1 cellular context compared by ENCODE assay signal in genomic region chr1:114716304-114717158, GRCh38.
TF ChIP-seq lines count a peak whose summit lies in the region.

TSS of gene NRAS (minus strand) at chr1:114716771. CDS start at chr1:114716160, 611 bp downstream.

TF ChIP-seq in HepG2, 621 proteins besides CTCF, POLR2A, EP300 and RAD21 (continued from another document and continues in another):
- TF ChIP-seq ZBTB14 (CRISPR knock-in tag; IDR thresholded peaks at IDR 0.05) (no peak), AKAP8 (CRISPR knock-in tag; IDR thresholded peaks at IDR 0.05) (no peak), KLF15 (CRISPR knock-in tag; IDR thresholded peaks at IDR 0.05; ENCODE audit: borderline replicate concordance) (no peak), DDIT3 (CRISPR knock-in tag; IDR thresholded peaks at IDR 0.05) (no peak), TMF1 (CRISPR knock-in tag; IDR thresholded peaks at IDR 0.05; ENCODE audit: low read depth) (no peak), ZNF10 (CRISPR knock-in tag; IDR thresholded peaks at IDR 0.05; ENCODE audit: borderline replicate concordance, low read depth) (no peak), YEATS2 (CRISPR knock-in tag; IDR thresholded peaks at IDR 0.05; ENCODE audit: borderline replicate concordance) (peak; percentile 85), ZNF280D (CRISPR knock-in tag; IDR thresholded peaks at IDR 0.05) (no peak), ZNF639 (CRISPR knock-in tag; conservative IDR thresholded peaks at IDR 0.05) (peak; percentile 61; the same call in 1 of the 2 replicates), ZNF256 (CRISPR knock-in tag; conservative IDR thresholded peaks at IDR 0.05) (no peak), ZBTB40 (IDR thresholded peaks at IDR 0.05) (peak; percentile 53), ZBTB40 (CRISPR knock-in tag; IDR thresholded peaks at IDR 0.05) (peak; percentile 97), NFKBIZ (CRISPR knock-in tag; IDR thresholded peaks at IDR 0.05) (no peak), ZNF510 (CRISPR knock-in tag; IDR thresholded peaks at IDR 0.05; ENCODE audit: low read depth) (no peak), MEIS1 (CRISPR knock-in tag; IDR thresholded peaks at IDR 0.05; ENCODE audit: borderline replicate concordance) (no peak), GATA4 (IDR thresholded peaks at IDR 0.05; ENCODE audit: borderline replicate concordance, low read depth) (no peak; the same call in 1 of the 2 replicates), LRRFIP1 (CRISPR knock-in tag; conservative IDR thresholded peaks at IDR 0.05) (no peak), RFXAP (CRISPR knock-in tag; IDR thresholded peaks at IDR 0.05; ENCODE audit: borderline replicate concordance) (0 out of 2 replicates have a peak, but pooled peaks have one; percentile 38), FOXC1 (CRISPR knock-in tag; IDR thresholded peaks at IDR 0.05; ENCODE audit: borderline replicate concordance) (no peak; the same call in 1 of the 2 replicates), PBX3 (CRISPR knock-in tag; IDR thresholded peaks at IDR 0.05; ENCODE audit: borderline replicate concordance) (peak; percentile 52; the same call in 1 of the 2 replicates), JUN (CRISPR knock-in tag; IDR thresholded peaks at IDR 0.05) (no peak), ZUFSP (CRISPR knock-in tag; IDR thresholded peaks at IDR 0.05; ENCODE audit: borderline replicate concordance) (no peak), MIXL1 (CRISPR knock-in tag; IDR thresholded peaks at IDR 0.05) (peak; percentile 81), MAX (IDR thresholded peaks at IDR 0.05) (peak; percentile 98), NONO (IDR thresholded peaks at IDR 0.05) (no peak), NONO (CRISPR knock-in tag; conservative IDR thresholded peaks at IDR 0.05) (peak; percentile 37; the same call in 1 of the 2 replicates), ZSCAN22 (CRISPR knock-in tag; IDR thresholded peaks at IDR 0.05) (no peak), PAWR (CRISPR knock-in tag; IDR thresholded peaks at IDR 0.05; ENCODE audit: borderline replicate concordance) (no peak), ZNF30 (CRISPR knock-in tag; IDR thresholded peaks at IDR 0.05) (no peak), FOXP1 (IDR thresholded peaks at IDR 0.05) (no peak), FOXP1 (CRISPR knock-in tag; IDR thresholded peaks at IDR 0.05) (no peak), ZNF558 (CRISPR knock-in tag; IDR thresholded peaks at IDR 0.05; ENCODE audit: borderline replicate concordance) (no peak), FOSL2 (CRISPR knock-in tag; IDR thresholded peaks at IDR 0.05) (peak; percentile 35), ZNF788 (CRISPR knock-in tag; IDR thresholded peaks at IDR 0.05; ENCODE audit: borderline replicate concordance) (no peak; the same call in 1 of the 2 replicates), ZNF878 (CRISPR knock-in tag; IDR thresholded peaks at IDR 0.05) (no peak), ATF1 (CRISPR knock-in tag; IDR thresholded peaks at IDR 0.05) (peak; percentile 98), ZNF883 (CRISPR knock-in tag; IDR thresholded peaks at IDR 0.05; ENCODE audit: not compliant biosample characterization) (no peak), NR2F2 (IDR thresholded peaks at IDR 0.05; ENCODE audit: borderline replicate concordance, low read depth) (peak; percentile 30; the same call in 1 of the 2 replicates), ZFP90 (CRISPR knock-in tag; IDR thresholded peaks at IDR 0.05; ENCODE audit: borderline replicate concordance) (no peak), ZNF224 (CRISPR knock-in tag; IDR thresholded peaks at IDR 0.05) (no peak), THYN1 (CRISPR knock-in tag; IDR thresholded peaks at IDR 0.05; ENCODE audit: borderline replicate concordance, low read depth) (no peak)
